ENCODE assay signal across 8 cellular contexts in genomic region chr17:15999974-16000827, GRCh38. TPM values are rescaled to one million over a fixed set of nuclear protein-coding genes. Genes with fewer than 3 reads are reported as not detected.
DNase-seq lines count a peak whose midpoint lies in the region; ATAC-seq and FAIRE-seq lines count a peak whose summit lies in the region.

No MANE protein-coding gene starts in this region.

- peak overlapping the region; percentile 98 for H3K27ac ChIP-seq in duodenal mucosa (ENCODE audit: low read depth, low read length)

- peak overlapping the region; percentile 87 to 88 for H3K9ac ChIP-seq in duodenal mucosa (ENCODE audit: low read depth in 1 of 2, low read length in 2 of 2)

- peaks cover 30 to 38% of the 10 kb centered on the region in 2 donors for H3K36me3 ChIP-seq in duodenal mucosa (ENCODE audit: control insufficient read depth in 1 of 2, insufficient read depth in 2 of 2, low read length in 2 of 2)

- H3K4me1 ChIP-seq in duodenal mucosa (ENCODE audit: control insufficient read depth in 1 of 2, insufficient read depth in 2 of 2, low read length in 2 of 2) = peaks cover 10 to 17% of the 10 kb centered on the region in 2 donors
- H3K4me1 ChIP-seq in mononuclear cell (ENCODE audit: insufficient read depth, low read length) = peaks cover 37% of the 10 kb centered on the region

- no peak for FAIRE-seq in urothelium cell line (lab: Jason Lieb, UNC)

- DNase-seq in Ammon's horn (ENCODE audit: low spot score) = peak; percentile 24
- peak; percentile 36 for DNase-seq in RPMI7951 (ENCODE audit: low read depth)
- peak; percentile 42 for DNase-seq in urothelium cell line (ENCODE audit: low spot score)
- no peak for DNase-seq in MV-4-11 (lab: John Stamatoyannopoulos, UW)

- peak overlapping the region; percentile 86 to 91 for H3K4me3 ChIP-seq in duodenal mucosa (ENCODE audit: low read depth in 1 of 2, low read length in 2 of 2)
- peak overlapping the region; percentile 55 for H3K4me3 ChIP-seq in mononuclear cell (ENCODE audit: low read length)

- ATAC-seq in GM18868 (IDR thresholded peaks at IDR 0.05; ENCODE audit: unreplicated experiment) (peak; percentile 27), HG03108 (IDR thresholded peaks at IDR 0.05; ENCODE audit: unreplicated experiment) (peak; percentile 7)

- H3K27me3 ChIP-seq in duodenal mucosa (ENCODE audit: control insufficient read depth in 1 of 2, insufficient read depth in 2 of 2, low read length in 2 of 2) = no peaks in the 10 kb centered on the region
- H3K27me3 ChIP-seq in mononuclear cell (ENCODE audit: insufficient read depth, low read length) = no peaks in the 10 kb centered on the region

- H3K9me3 ChIP-seq in duodenal mucosa (ENCODE audit: control insufficient read depth in 1 of 2, low read length in 2 of 2) = peaks cover 0 to 14% of the 10 kb centered on the region in 2 donors
- no peaks in the 10 kb centered on the region for H3K9me3 ChIP-seq in mononuclear cell (ENCODE audit: low read depth, low read length)

RNA-seq across cellular contexts. Expression of gene TTC19, which starts 0.6 kb away (rescaled TPM):
- 17.7 and 19.8 TPM in 2 replicates for total RNA-seq in RPMI7951 (2014; rRNA removed; shearing (Covaris generic))
- total RNA-seq in mononuclear cell = 47.1 TPM

RNA-seq across cellular contexts. Expression of gene ZSWIM7, which starts 0.7 kb away (rescaled TPM):
- 23.0 and 27.2 TPM in 2 replicates for total RNA-seq in RPMI7951 (2014; rRNA removed; shearing (Covaris generic))
- total RNA-seq in mononuclear cell = 15.0 TPM

RNA-seq across cellular contexts. Expression of gene ADORA2B, which starts 55.3 kb away (rescaled TPM):
- total RNA-seq in RPMI7951 (2014; rRNA removed; shearing (Covaris generic)) = 14.4 and 18.0 TPM in 2 replicates
- total RNA-seq in mononuclear cell = 2.2 TPM
